Comparison of ENCODE assay signal across 27 cellular contexts in the genomic region with DNA sequence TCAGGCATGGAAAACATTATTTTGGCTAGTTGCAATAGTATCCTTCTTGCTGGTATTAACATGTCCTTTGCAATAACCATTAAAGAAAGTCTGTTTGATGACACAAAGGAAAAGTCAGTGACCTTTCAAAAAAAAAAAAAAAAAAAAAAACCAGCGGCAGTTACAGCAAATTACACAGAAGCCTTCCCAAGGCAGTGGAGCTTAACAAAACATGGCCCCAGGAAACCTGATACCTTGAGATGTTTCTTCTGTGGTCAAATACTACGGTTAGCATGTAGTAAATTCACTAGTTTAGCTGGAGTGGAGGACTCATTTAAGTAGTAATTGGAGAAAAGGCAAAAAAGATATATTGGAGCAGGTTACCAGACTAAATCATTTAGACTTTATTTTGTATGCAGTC.
"Had no signal": no experiment of that assay in that cellular context is flagged by ENCODE, and none has a peak within 500 bp of the region (broad histone marks: within the 10 kb centered on the region; RNA-seq: fewer than 3 reads in every experiment).

No MANE protein-coding gene starts in this region.

- H3K9me3 Mint-ChIP-seq: activated CD4-positive, alpha-beta T cell treated with anti-CD3 and anti-CD28 coated beads, Interleukin-2, amount 10 ng/mL, durations not matched to agents 24 days and 14 days; activated naive CD8-positive, alpha-beta T cell treated with anti-CD3 and anti-CD28 coated beads for 36 hours had no signal

- ATAC-seq: activated CD8-positive, alpha-beta T cell treated with anti-CD3 and anti-CD28 coated beads for 36 hours; activated T-cell treated with anti-CD3 and anti-CD28 coated beads, Interleukin-2, amount 50 U/mL, for 72 hours; activated T-helper 17 cell treated with anti-CD3 and anti-CD28 coated beads, Interleukin-2, amount 50 U/mL, for 72 hours; Panc1 had no signal

- H3K4me1 Mint-ChIP-seq: activated CD4-positive, alpha-beta T cell treated with anti-CD3 and anti-CD28 coated beads, Interleukin-2, amount 10 ng/mL, durations not matched to agents 24 days and 14 days; activated naive CD8-positive, alpha-beta T cell treated with anti-CD3 and anti-CD28 coated beads for 36 hours; activated T-helper 17 cell treated with anti-CD3 and anti-CD28 coated beads, Interleukin-2, amount 50 U/mL, for 72 hours had no signal

- H3K27me3 ChIP-seq: brain microvascular endothelial cell, SJCRH30 had no signal

- H3K36me3 ChIP-seq: brain microvascular endothelial cell, SJCRH30 had no signal

- H3K27me3 Mint-ChIP-seq: activated CD4-positive, alpha-beta T cell treated with anti-CD3 and anti-CD28 coated beads, Interleukin-2, amount 10 ng/mL, durations not matched to agents 24 days and 14 days; activated CD8-positive, alpha-beta T cell treated with anti-CD3 and anti-CD28 coated beads for 36 hours; activated naive CD8-positive, alpha-beta T cell treated with anti-CD3 and anti-CD28 coated beads for 36 hours; activated T-helper 17 cell treated with anti-CD3 and anti-CD28 coated beads, Interleukin-2, amount 50 U/mL, for 72 hours had no signal

- H3K27ac ChIP-seq: brain microvascular endothelial cell, SJCRH30, SK-N-MC had no signal

- DNase-seq: activated CD4-positive, alpha-beta T cell treated with anti-CD3 and anti-CD28 coated beads, Interleukin-2, amount 10 ng/mL, durations not matched to agents 24 days and 14 days; activated CD4-positive, alpha-beta T cell treated with anti-CD3 and anti-CD28 coated beads, Interleukin-2, amount 50 U/mL, for 4 hours; activated CD8-positive, alpha-beta T cell treated with anti-CD3 and anti-CD28 coated beads for 36 hours; activated effector memory CD4-positive, alpha-beta T cell treated with anti-CD3 and anti-CD28 coated beads, Interleukin-2, amount 50 U/mL, for 16 hours; activated naive CD4-positive, alpha-beta T cell; activated naive CD4-positive, alpha-beta T cell treated with anti-CD3 and anti-CD28 coated beads, Interleukin-2, amount 50 U/mL, for 16 hours; activated naive CD8-positive, alpha-beta T cell treated with anti-CD3 and anti-CD28 coated beads for 36 hours; activated T-cell treated with anti-CD3 and anti-CD28 coated beads, Interleukin-2, amount 50 U/mL, for 1 hour; activated T-cell treated with anti-CD3 and anti-CD28 coated beads, Interleukin-2, amount 50 U/mL, for 72 hours; amniotic stem cell; aorta; brain microvascular endothelial cell; central memory CD4-positive, alpha-beta T cell; MM.1S; MV-4-11; NCI-H1092; NCI-H1436; NCI-H187; NCI-H2029 treated with DMSO at 0.1 percent for 48 hours; NCI-H226; NCI-H446 treated with DMSO at 0.1 percent for 48 hours; NCI-H524; SHP77 had no signal

- H3K4me3 Mint-ChIP-seq: activated CD4-positive, alpha-beta T cell treated with anti-CD3 and anti-CD28 coated beads, Interleukin-2, amount 10 ng/mL, durations not matched to agents 24 days and 14 days; activated CD8-positive, alpha-beta T cell treated with anti-CD3 and anti-CD28 coated beads for 36 hours; activated naive CD8-positive, alpha-beta T cell treated with anti-CD3 and anti-CD28 coated beads for 36 hours; activated T-cell treated with anti-CD3 and anti-CD28 coated beads, Interleukin-2, amount 50 U/mL, for 72 hours; activated T-helper 17 cell treated with anti-CD3 and anti-CD28 coated beads, Interleukin-2, amount 50 U/mL, for 72 hours had no signal

- H3K36me3 Mint-ChIP-seq: activated naive CD8-positive, alpha-beta T cell treated with anti-CD3 and anti-CD28 coated beads for 36 hours had no signal

- H3K9me3 ChIP-seq: SJCRH30 had no signal

- H3K4me3 ChIP-seq: SJCRH30, SK-N-MC had no signal

- H3K27ac Mint-ChIP-seq: activated CD4-positive, alpha-beta T cell treated with anti-CD3 and anti-CD28 coated beads, Interleukin-2, amount 10 ng/mL, durations not matched to agents 24 days and 14 days; activated CD8-positive, alpha-beta T cell treated with anti-CD3 and anti-CD28 coated beads for 36 hours; activated naive CD8-positive, alpha-beta T cell treated with anti-CD3 and anti-CD28 coated beads for 36 hours; activated T-cell treated with anti-CD3 and anti-CD28 coated beads, Interleukin-2, amount 50 U/mL, for 72 hours; activated T-helper 17 cell treated with anti-CD3 and anti-CD28 coated beads, Interleukin-2, amount 50 U/mL, for 72 hours had no signal

- H3K4me1 ChIP-seq: SJCRH30 had no signal
